10 cellular contexts compared by ENCODE assay signal in the genomic region with DNA sequence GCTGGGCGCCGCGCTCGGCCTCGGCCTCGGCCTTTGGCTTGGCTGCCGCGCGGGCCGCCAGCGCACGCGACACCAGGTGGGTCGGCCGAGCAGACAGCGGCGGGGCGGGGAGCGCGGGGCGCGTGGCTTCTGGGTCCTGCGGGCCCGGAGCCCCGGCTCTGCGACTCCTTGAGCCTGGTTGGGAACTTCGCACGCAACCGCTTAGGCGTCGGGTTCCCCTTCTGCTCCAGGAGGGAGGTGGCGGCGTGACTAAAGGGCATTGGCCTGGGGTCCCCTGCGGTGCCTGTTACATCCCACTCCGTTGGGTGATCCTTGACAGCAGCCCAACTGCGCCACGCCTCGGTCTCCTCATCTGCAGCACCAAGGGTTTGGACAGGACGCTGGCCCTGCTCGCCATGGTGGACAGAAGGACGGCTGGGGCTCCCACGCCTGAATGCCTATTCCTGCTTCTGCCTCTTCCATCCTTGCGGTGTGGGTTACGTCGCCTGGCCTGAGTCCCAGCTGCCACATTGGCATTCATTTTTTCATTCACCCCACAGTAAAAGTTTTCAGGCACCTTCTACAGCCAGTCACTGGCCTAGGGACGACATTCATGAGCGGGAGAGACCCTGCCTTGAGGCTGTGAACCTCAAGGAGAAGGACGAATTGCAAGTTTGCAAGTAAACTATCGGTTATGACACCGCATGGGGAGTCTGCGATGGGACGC. TPM values are rescaled to one million over a fixed set of nuclear protein-coding genes. Genes with fewer than 3 reads are reported as not detected.
A peak's percentile ranks its signal among the peaks of the same experiment; 100 is the strongest.
DNase-seq lines count a peak whose midpoint lies in the region; ATAC-seq, FAIRE-seq and TF ChIP-seq lines count a peak whose summit lies in the region.
"Had no signal": no experiment of that assay in that cellular context is flagged by ENCODE, and none has a peak within 500 bp of the region (broad histone marks: within the 10 kb centered on the region; RNA-seq: fewer than 3 reads in every experiment).

No MANE protein-coding gene starts in this region.

- H3K27me3 ChIP-seq in BLaER1 treated with 17β-estradiol and CSF1 and Interleukin-3, amounts not matched to agents 10 nM and 100 nM: no peaks in the 10 kb centered on the region
- no peaks in the 10 kb centered on the region for H3K27me3 ChIP-seq in upper lobe of right lung

- peaks cover 7 to 45% (median 38%) of the 10 kb centered on the region in 10 experiments; a peak in 19 of 20 replicates for H3K4me1 ChIP-seq in BLaER1 treated with 17β-estradiol and CSF1 and Interleukin-3, amounts not matched to agents 10 nM and 100 nM
- peaks cover 18% of the 10 kb centered on the region for H3K4me1 ChIP-seq in upper lobe of right lung

- ATAC-seq in HG03064 (IDR thresholded peaks at IDR 0.05; ENCODE audit: low read depth, unreplicated experiment): peak; percentile 15
- ATAC-seq in upper lobe of right lung: no peak
- ATAC-seq in HG03159 (IDR thresholded peaks at IDR 0.05; ENCODE audit: unreplicated experiment): no peak

- H3K4me3 ChIP-seq in BLaER1 treated with 17β-estradiol and CSF1 and Interleukin-3, amounts not matched to agents 10 nM and 100 nM: peak overlapping the region; percentile 57 to 75 (median 68)
- peak overlapping the region; percentile 57 for H3K4me3 ChIP-seq in upper lobe of right lung

- peaks cover 0 to 6% (median 0%) of the 10 kb centered on the region in 11 experiments; a peak in 1 of 22 replicates for H4K20me1 ChIP-seq in BLaER1 treated with 17β-estradiol and CSF1 and Interleukin-3, amounts not matched to agents 10 nM and 100 nM

- H3K36me3 ChIP-seq in BLaER1 treated with 17β-estradiol and CSF1 and Interleukin-3, amounts not matched to agents 10 nM and 100 nM: peaks cover 0 to 11% (median 5%) of the 10 kb centered on the region in 11 experiments; a peak in 3 of 22 replicates
- H3K36me3 ChIP-seq in upper lobe of right lung: no peaks in the 10 kb centered on the region
- H3K36me3 ChIP-seq: neutrophil had no signal

- FAIRE-seq in GM19239 (lab: Jason Lieb, UNC): no peak

- no peak for TF ChIP-seq CTCF in upper lobe of right lung (IDR thresholded peaks at IDR 0.05)

- H3K9ac ChIP-seq in BLaER1 treated with 17β-estradiol and CSF1 and Interleukin-3, amounts not matched to agents 10 nM and 100 nM: peak overlapping the region; percentile 57 to 81 (median 74); a peak in 21 of 22 replicates

- DNase-seq in astrocyte of the hippocampus (ENCODE audit: low read depth, low spot score) (peak; percentile 77), islet precursor cell (peak; percentile 68), upper lobe of right lung (peak; percentile 75), NCI-H510A (lab: John Stamatoyannopoulos, UW) (no peak), GM19239 (ENCODE audit: insufficient read length, low spot score) (no peak)

- intact Hi-C loops in upper lobe of right lung (cut with DNase I): no loop called here

- H3K4me2 ChIP-seq in BLaER1 treated with 17β-estradiol and CSF1 and Interleukin-3, amounts not matched to agents 10 nM and 100 nM: peak overlapping the region; percentile 61 to 88 (median 81)

- peaks cover 14 to 25% (median 19%) of the 10 kb centered on the region in 11 experiments for H3K9me3 ChIP-seq in BLaER1 treated with 17β-estradiol and CSF1 and Interleukin-3, amounts not matched to agents 10 nM and 100 nM (replicated peaks in 1 of 11)
- no peaks in the 10 kb centered on the region for H3K9me3 ChIP-seq in upper lobe of right lung
- H3K9me3 ChIP-seq: neutrophil had no signal

- H3K27ac ChIP-seq in BLaER1 treated with 17β-estradiol and CSF1 and Interleukin-3, amounts not matched to agents 10 nM and 100 nM: peak overlapping the region in 9 of 11 experiments; percentile 33 to 62 (median 58); a peak in 16 of 22 replicates
- H3K27ac ChIP-seq in upper lobe of right lung: peak overlapping the region; percentile 51
- H3K27ac ChIP-seq: HL-60, neutrophil had no signal

RNA-seq across cellular contexts. Expression of gene EVC, which starts 0.6 kb away (rescaled TPM):
- 27.6 TPM for total RNA-seq in upper lobe of right lung

RNA-seq across cellular contexts. Expression of gene EVC2, which starts 3.3 kb away (rescaled TPM):
- total RNA-seq in upper lobe of right lung: 6.3 TPM

Comparison
In these comparisons a context has a peak if more than half of its experiments do, and no peak if none do; other contexts are left out.
1. DNase-seq: peak in astrocyte of the hippocampus (single experiment), islet precursor cell (single experiment) and upper lobe of right lung (single experiment); none in NCI-H510A (single experiment) and GM19239 (single experiment).